ENCODE assay signal across 8 cellular contexts in genomic region chr12:99043319-99043914, GRCh38.
A peak's percentile ranks its signal among the peaks of the same experiment; 100 is the strongest.
DNase-seq lines count a peak whose midpoint lies in the region; ATAC-seq, FAIRE-seq and TF ChIP-seq lines count a peak whose summit lies in the region.

No MANE protein-coding gene starts in this region.

- no peaks in the 10 kb centered on the region for H3K27me3 ChIP-seq in HL-60 (ENCODE audit: insufficient read depth, poor library complexity, severe bottlenecking)
- H3K27me3 ChIP-seq in gastroesophageal sphincter: no peaks in the 10 kb centered on the region
- no peaks in the 10 kb centered on the region for H3K27me3 ChIP-seq in parathyroid adenoma (ENCODE audit: control insufficient read depth, insufficient read depth, low read length)

- FAIRE-seq in GM18507 (lab: Jason Lieb, UNC): peak; percentile 90

- 56 to 64% methylated on average over 2 of the region's 2 CpGs for WGBS in gastroesophageal sphincter (ENCODE audit: low coverage in 1 of 2), 2 donors
- WGBS in lower leg skin, 2 donors: 41 to 64% methylated on average over 2 of the region's 2 CpGs

- no peaks in the 10 kb centered on the region for H3K36me3 ChIP-seq in gastroesophageal sphincter
- no peaks in the 10 kb centered on the region for H3K36me3 ChIP-seq in parathyroid adenoma (ENCODE audit: control insufficient read depth, insufficient read depth, low read length)

- no peak overlapping the region for H2AFZ ChIP-seq in parathyroid adenoma

- no peak for TF ChIP-seq EP300 in gastroesophageal sphincter (IDR thresholded peaks at IDR 0.05)

- H3K79me2 ChIP-seq in parathyroid adenoma: no peaks in the 10 kb centered on the region

- no peaks in the 10 kb centered on the region for H3K36me3 Mint-ChIP-seq in activated T-cell treated with anti-CD3 and anti-CD28 coated beads, Interleukin-2, amount 50 U/mL, for 24 hours (ENCODE audit: low read depth)

- H3K27ac Mint-ChIP-seq in activated T-cell treated with anti-CD3 and anti-CD28 coated beads, Interleukin-2, amount 50 U/mL, for 24 hours: no peak overlapping the region

- no peak overlapping the region for H3K27ac ChIP-seq in HL-60 (replicated peaks)
- H3K27ac ChIP-seq in gastroesophageal sphincter: no peak overlapping the region
- no peak overlapping the region for H3K27ac ChIP-seq in parathyroid adenoma

- H3K9me3 ChIP-seq in gastroesophageal sphincter (peaks cover 0 to 17% (median 0%) of the 10 kb centered on the region in 3 donors), parathyroid adenoma (ENCODE audit: control insufficient read depth, low read length) (no peaks in the 10 kb centered on the region)

- peaks cover 3% of the 10 kb centered on the region for H3K27me3 Mint-ChIP-seq in activated T-cell treated with anti-CD3 and anti-CD28 coated beads, Interleukin-2, amount 50 U/mL, for 24 hours

- H3K4me3 Mint-ChIP-seq in activated T-cell treated with anti-CD3 and anti-CD28 coated beads, Interleukin-2, amount 50 U/mL, for 24 hours: no peak overlapping the region

- peak; percentile 38 for DNase-seq in AG08396 (ENCODE audit: low spot score)
- DNase-seq in GM18507 (ENCODE audit: extremely low spot score, insufficient read length, low read depth): peak; percentile 35
- DNase-seq in HL-60 (ENCODE audit: low read depth in 1 of 2, low spot score in 1 of 2): peak; percentile 32 to 37
- peak; percentile 62 to 71 for DNase-seq in NOMO-1 (lab: John Stamatoyannopoulos, UW; ENCODE audit: unreplicated experiment in 2 of 2)
- peak; percentile 57 for DNase-seq in activated T-cell treated with anti-CD3 and anti-CD28 coated beads, Interleukin-2, amount 50 U/mL, for 24 hours
- DNase-seq in lower leg skin (ENCODE audit: low spot score in 2 of 2): no peak

- peak; percentile 67 for TF ChIP-seq CTCF in HL-60 (IDR thresholded peaks at IDR 0.05; ENCODE audit: insufficient read depth, low read length)
- peak; percentile 67 to 87 (median 69) for TF ChIP-seq CTCF in gastroesophageal sphincter (IDR thresholded peaks at IDR 0.05)
- peak; percentile 36 for TF ChIP-seq CTCF in parathyroid adenoma (IDR thresholded peaks at IDR 0.05)
- peak in 1 of 3 donors; percentile 37 for TF ChIP-seq CTCF in lower leg skin (IDR thresholded peaks at IDR 0.05)

- no peak overlapping the region for H3K4me2 ChIP-seq in parathyroid adenoma (ENCODE audit: low read length)

- H3K9ac ChIP-seq in parathyroid adenoma: no peak overlapping the region

- H3K4me1 ChIP-seq in gastroesophageal sphincter: no peaks in the 10 kb centered on the region
- H3K4me1 ChIP-seq in parathyroid adenoma: no peaks in the 10 kb centered on the region

- no peak for ATAC-seq in gastroesophageal sphincter

- H3K4me3 ChIP-seq in HL-60 (replicated peaks; ENCODE audit: insufficient read depth, low read length) (no peak overlapping the region), gastroesophageal sphincter (no peak overlapping the region), parathyroid adenoma (ENCODE audit: low read depth, low read length) (no peak overlapping the region), lower leg skin (ENCODE audit: low read depth, poor library complexity, severe bottlenecking) (no peak overlapping the region)

- H3K9me3 Mint-ChIP-seq in activated T-cell treated with anti-CD3 and anti-CD28 coated beads, Interleukin-2, amount 50 U/mL, for 24 hours: peaks cover 7% of the 10 kb centered on the region

- TF ChIP-seq POLR2A in gastroesophageal sphincter (IDR thresholded peaks at IDR 0.05) (no peak), lower leg skin (IDR thresholded peaks at IDR 0.05) (no peak)

- intact Hi-C loops in lower leg skin (cut with DNase I; ENCODE audit: low total_unique reads): no loop called here

- no peaks in the 10 kb centered on the region for H3K4me1 Mint-ChIP-seq in activated T-cell treated with anti-CD3 and anti-CD28 coated beads, Interleukin-2, amount 50 U/mL, for 24 hours (ENCODE audit: low read depth)

Comparison
In these comparisons a context has a peak if more than half of its experiments do, and no peak if none do; other contexts are left out.
1. DNase-seq: peak in AG08396 (single experiment), GM18507 (single experiment), HL-60 (2 of 2), NOMO-1 (2 of 2) and activated T-cell treated with anti-CD3 and anti-CD28 coated beads, Interleukin-2, amount 50 U/mL, for 24 hours (single experiment); none in lower leg skin (0 of 2).